In the genomic region with DNA sequence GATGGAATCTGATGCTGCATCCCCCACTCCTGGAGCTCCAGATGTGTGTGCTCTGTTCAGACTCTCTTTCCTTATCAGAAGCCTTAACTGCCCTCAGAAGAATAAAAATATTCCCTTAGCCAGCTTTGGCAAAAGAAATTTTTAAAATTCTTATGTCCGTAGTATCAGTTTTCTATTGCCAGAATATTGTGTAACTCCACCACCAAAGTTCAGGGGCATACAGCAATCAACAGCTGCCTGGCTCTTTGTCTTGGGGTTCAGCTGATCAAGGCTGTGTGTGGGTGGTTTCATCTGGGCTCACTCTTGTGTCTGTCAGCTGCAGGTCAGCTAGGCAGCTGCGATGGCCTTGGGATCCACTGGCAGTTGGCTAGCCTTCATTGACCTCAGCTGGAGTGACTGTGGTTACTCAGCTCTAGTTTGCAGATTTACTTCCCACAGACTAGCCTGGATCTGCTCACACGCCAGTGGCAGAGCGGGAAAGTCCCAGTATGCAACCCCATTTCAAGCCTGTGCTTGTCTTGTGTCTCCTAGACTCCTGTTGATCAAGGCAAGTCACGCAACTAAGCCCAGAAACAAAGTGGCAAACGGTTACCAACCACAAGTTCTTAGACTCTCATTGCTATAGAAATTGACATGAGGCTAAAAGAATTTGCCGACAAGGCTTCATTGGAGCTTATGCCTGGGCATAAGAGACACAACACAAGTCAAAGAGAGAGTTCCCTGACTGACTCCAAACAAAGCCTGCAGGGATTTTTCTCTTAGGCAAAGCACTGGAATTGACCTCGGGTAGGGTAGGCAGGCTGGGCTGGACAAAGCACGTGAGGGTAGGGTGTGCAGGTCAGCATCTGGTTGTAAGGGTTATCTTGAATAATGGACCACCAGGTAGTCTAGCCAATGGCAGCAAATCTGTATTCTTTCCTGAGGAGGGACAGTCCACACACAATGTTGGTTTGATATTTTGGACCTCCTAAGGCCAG, we compare ENCODE assay signal across 1 cellular context.
TF ChIP-seq lines count a peak whose summit lies in the region.

No MANE protein-coding gene starts in this region.

TF ChIP-seq in endothelial cell of umbilical vein, 7 proteins besides CTCF, POLR2A, EP300 and RAD21 (continued from another document):
- TF ChIP-seq JUN (IDR thresholded peaks at IDR 0.05; ENCODE audit: borderline replicate concordance, insufficient read depth, insufficient read length, low read depth) = no peak
- no peak for TF ChIP-seq FOS (IDR thresholded peaks at IDR 0.05; ENCODE audit: borderline replicate concordance, insufficient read depth, low read length)
- TF ChIP-seq, protein P1, sequence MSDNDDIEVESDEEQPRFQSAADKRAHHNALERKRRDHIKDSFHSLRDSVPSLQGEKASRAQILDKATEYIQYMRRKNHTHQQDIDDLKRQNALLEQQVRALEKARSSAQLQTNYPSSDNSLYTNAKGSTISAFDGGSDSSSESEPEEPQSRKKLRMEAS (IDR thresholded peaks at IDR 0.05; ENCODE audit: insufficient read depth, insufficient read length) = no peak
